2 cellular contexts compared by ENCODE assay signal in the genomic region with DNA sequence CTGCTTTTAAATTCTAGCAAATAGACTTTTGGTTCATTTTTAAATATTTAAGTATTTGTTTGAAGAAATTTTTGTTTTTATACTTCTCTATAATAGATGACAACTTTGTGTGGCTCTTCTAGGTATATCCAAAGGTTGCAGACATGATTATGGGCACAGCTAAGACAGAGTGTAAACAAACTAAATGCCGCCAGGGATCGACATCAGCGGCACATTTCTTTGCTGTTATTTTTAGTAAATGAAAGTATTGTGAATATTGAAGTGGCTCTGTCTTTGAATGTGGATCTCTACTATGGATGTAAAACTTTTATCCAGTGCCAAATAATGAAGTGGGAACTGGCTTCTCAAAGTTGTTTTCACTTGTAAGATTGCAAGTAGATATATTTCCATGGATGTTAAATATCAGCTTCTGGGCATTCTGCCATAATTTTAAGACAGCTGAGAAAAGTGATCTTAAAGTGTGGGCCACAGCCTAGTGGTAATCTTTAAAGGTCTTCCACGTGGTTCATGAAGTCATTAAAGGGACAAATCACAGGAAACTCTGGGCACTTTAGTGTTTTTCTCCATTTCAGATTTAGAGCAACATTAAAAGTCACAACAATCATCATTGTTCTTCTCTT.
TF ChIP-seq lines count a peak whose summit lies in the region.

No MANE protein-coding gene starts in this region.

TF ChIP-seq in A549, 52 proteins besides CTCF, POLR2A, EP300 and RAD21 (continued from another document):
- TF ChIP-seq BHLHE40 (IDR thresholded peaks at IDR 0.05; ENCODE audit: low read depth, low read length) (no peak), RARB (CRISPR knock-in tag; IDR thresholded peaks at IDR 0.05) (no peak), RNF2 (IDR thresholded peaks at IDR 0.05; ENCODE audit: borderline replicate concordance, low read depth) (no peak), FOSB (CRISPR knock-in tag; IDR thresholded peaks at IDR 0.05) (no peak), JUNB (IDR thresholded peaks at IDR 0.05) (no peak), MAX (IDR thresholded peaks at IDR 0.05) (no peak), EHMT2 (IDR thresholded peaks at IDR 0.05; ENCODE audit: low read depth) (no peak), NR3C1 (IDR thresholded peaks at IDR 0.05) (no peak), CEBPB (IDR thresholded peaks at IDR 0.05) (no peak), RCOR1 (IDR thresholded peaks at IDR 0.05; ENCODE audit: low read depth, low read length) (no peak), HES2 (IDR thresholded peaks at IDR 0.05) (no peak), CBX2 (IDR thresholded peaks at IDR 0.05; ENCODE audit: borderline replicate concordance, low read depth) (no peak)
TF ChIP-seq in A549: peak in this region for 0.

TF ChIP-seq in HEK293, 187 proteins besides CTCF, POLR2A, EP300 and RAD21 (continued from another document):
- TF ChIP-seq ZBTB1 (tag by site-specific recombination; IDR thresholded peaks at IDR 0.05) = no peak
